1 cellular context compared by ENCODE assay signal in the genomic region with DNA sequence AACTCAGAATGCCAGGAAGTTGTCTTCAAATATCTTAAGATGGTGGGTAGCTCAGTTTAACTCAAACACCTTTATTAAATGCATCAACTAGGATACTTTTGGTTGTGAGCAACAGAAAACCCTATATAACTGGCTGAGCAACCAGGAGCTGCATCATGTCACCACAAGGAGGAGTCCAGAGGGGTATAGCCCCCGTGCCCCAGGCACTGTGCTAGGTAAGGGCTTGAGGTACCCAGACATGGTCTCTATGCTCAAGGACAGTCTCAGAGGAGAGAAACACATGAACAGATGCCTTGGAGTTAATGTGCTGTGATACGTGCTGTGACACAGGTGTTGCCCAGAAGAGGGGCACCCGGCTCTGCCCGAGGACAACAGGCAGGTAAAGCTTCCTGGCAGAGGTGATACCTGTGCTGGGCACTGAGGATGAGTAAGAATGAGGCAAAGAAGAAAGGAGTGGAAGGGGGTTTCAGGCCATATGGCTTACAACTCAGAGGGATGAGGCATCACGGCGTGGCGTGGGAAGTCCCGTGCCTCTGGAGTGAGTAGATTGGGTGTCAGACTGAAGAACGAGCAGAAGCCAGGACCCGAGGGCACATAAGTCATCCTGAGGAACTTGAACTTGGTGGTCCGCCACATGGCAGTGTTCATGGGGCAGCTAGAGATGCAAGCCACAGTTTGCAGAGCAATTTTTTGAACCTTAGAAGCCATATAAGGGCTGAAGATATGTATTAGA.
TF ChIP-seq lines count a peak whose summit lies in the region.

No MANE protein-coding gene starts in this region.

TF ChIP-seq in GM12878, 131 proteins besides CTCF, POLR2A, EP300 and RAD21 (continued from another document):
- TF ChIP-seq BMI1 (IDR thresholded peaks at IDR 0.05; ENCODE audit: borderline replicate concordance) (no peak), BCL11A (IDR thresholded peaks at IDR 0.05; ENCODE audit: low read depth, low read length) (no peak), MEF2A (IDR thresholded peaks at IDR 0.05; ENCODE audit: insufficient read depth, low read depth, low read length) (no peak), TARDBP (IDR thresholded peaks at IDR 0.05; ENCODE audit: borderline replicate concordance) (no peak)
- TF ChIP-seq, protein P1, sequence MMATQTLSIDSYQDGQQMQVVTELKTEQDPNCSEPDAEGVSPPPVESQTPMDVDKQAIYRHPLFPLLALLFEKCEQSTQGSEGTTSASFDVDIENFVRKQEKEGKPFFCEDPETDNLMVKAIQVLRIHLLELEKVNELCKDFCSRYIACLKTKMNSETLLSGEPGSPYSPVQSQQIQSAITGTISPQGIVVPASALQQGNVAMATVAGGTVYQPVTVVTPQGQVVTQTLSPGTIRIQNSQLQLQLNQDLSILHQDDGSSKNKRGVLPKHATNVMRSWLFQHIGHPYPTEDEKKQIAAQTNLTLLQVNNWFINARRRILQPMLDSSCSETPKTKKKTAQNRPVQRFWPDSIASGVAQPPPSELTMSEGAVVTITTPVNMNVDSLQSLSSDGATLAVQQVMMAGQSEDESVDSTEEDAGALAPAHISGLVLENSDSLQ (IDR thresholded peaks at IDR 0.05) = no peak
